19 cellular contexts compared by ENCODE assay signal in the genomic region with DNA sequence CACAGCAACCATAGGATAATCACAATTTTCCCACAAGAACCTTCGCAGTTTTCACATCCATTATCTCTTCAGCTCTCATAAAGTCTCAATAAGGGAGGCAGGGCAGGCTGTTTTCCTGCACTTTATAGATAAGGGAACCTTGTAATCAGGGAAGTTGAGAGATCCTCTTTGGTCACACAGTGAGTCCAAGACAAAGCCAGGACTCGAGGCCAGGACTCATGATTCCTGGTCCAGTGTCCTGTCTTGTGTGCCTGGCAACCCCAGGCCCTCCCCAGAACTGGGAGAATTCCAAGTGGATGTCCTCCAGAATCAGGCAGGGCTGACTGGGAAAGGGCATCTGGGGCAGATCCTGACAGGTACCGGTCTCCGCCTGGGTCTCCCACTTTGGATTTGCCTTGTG. TPM values are rescaled to one million over a fixed set of nuclear protein-coding genes. Genes with fewer than 3 reads are reported as not detected.
"Had no signal": no experiment of that assay in that cellular context is flagged by ENCODE, and none has a peak within 500 bp of the region (broad histone marks: within the 10 kb centered on the region; RNA-seq: fewer than 3 reads in every experiment).

No MANE protein-coding gene starts in this region.

- H3K4me3 ChIP-seq: body of pancreas, esophagus muscularis mucosa, neural progenitor cell, ovary, tibial artery, vagina had no signal

- H2AFZ ChIP-seq: neural progenitor cell had no signal

- H3K36me3 ChIP-seq: esophagus muscularis mucosa, neural progenitor cell, ovary, tibial artery, vagina had no signal

- ATAC-seq: activated CD4-positive, CD25-positive, alpha-beta regulatory T cell treated with anti-CD3 and anti-CD28 coated beads, Interleukin-2, amount 50 U/mL, for 24 hours; activated CD8-positive, alpha-beta memory T cell treated with anti-CD3 and anti-CD28 coated beads, Interleukin-2, amount 10 ng/mL, durations not matched to agents 7 days and 5 days; activated naive CD4-positive, alpha-beta T cell treated with anti-CD3 and anti-CD28 coated beads, Interleukin-2, amount 50 U/mL, for 72 hours; body of pancreas had no signal

- H3K27me3 ChIP-seq: body of pancreas, neural progenitor cell, ovary, vagina had no signal

- FAIRE-seq: endometrium, islet of Langerhans, TTC549 had no signal

- H3K4me1 ChIP-seq: tibial artery had no signal

- DNase-seq: activated CD4-positive, alpha-beta T cell treated with anti-CD3 and anti-CD28 coated beads, Interleukin-2, amount 50 U/mL, for 4 hours; activated CD8-positive, alpha-beta memory T cell treated with anti-CD3 and anti-CD28 coated beads, Interleukin-2, amount 10 ng/mL, durations not matched to agents 7 days and 5 days; activated effector memory CD4-positive, alpha-beta T cell treated with anti-CD3 and anti-CD28 coated beads, Interleukin-2, amount 50 U/mL, for 16 hours; activated T-cell treated with anti-CD3 and anti-CD28 coated beads, Interleukin-2, amount 50 U/mL, for 24 hours; amniotic stem cell; body of pancreas; ovary; tibial artery had no signal

- H3K27ac ChIP-seq: body of pancreas, esophagus muscularis mucosa, neural progenitor cell, ovary, tibial artery, vagina had no signal

- H3K4me2 ChIP-seq: neural progenitor cell had no signal

- H3K9ac ChIP-seq: neural progenitor cell had no signal

- H3K9me3 ChIP-seq: body of pancreas, esophagus muscularis mucosa, ovary, tibial artery, vagina had no signal

RNA-seq across cellular contexts. Expression of a gene that starts 31.4 kb away (rescaled TPM):
- total RNA-seq: activated CD8-positive, alpha-beta memory T cell treated with anti-CD3 and anti-CD28 coated beads, Interleukin-2, amount 10 ng/mL, durations not matched to agents 7 days and 5 days; body of pancreas; dermis microvascular lymphatic vessel endothelial cell; fibroblast of villous mesenchyme; ovary; skeletal muscle tissue; vagina had no signal
- polyA plus RNA-seq: ovary had no signal
